In genomic region chr11:122709042-122709760, GRCh38 we compare ENCODE assay signal across 10 cellular contexts. TPM values are rescaled to one million over a fixed set of nuclear protein-coding genes. Genes with fewer than 3 reads are reported as not detected.
A peak's percentile ranks its signal among the peaks of the same experiment; 100 is the strongest.
DNase-seq lines count a peak whose midpoint lies in the region; TF ChIP-seq lines count a peak whose summit lies in the region.
"Had no signal": no experiment of that assay in that cellular context is flagged by ENCODE, and none has a peak within 500 bp of the region (broad histone marks: within the 10 kb centered on the region; RNA-seq: fewer than 3 reads in every experiment).

No MANE protein-coding gene starts in this region.

- H3K4ac ChIP-seq in mesenchymal stem cell (ENCODE audit: low read depth in 1 of 2, low read length in 2 of 2): peak overlapping the region in 1 of 2 experiments; percentile 43

- BruUV-seq in mammary epithelial cell (replicated peaks; lab: Mats Ljungman, UMichigan): TSS peak; percentile 26

- no peaks in the 10 kb centered on the region for H4K20me1 ChIP-seq in mammary epithelial cell (ENCODE audit: insufficient read depth, low read length)

- H4K8ac ChIP-seq in mesenchymal stem cell (ENCODE audit: low read length): no peak overlapping the region

- no peak overlapping the region for H2AK5ac ChIP-seq in mesenchymal stem cell (ENCODE audit: low read length, severe bottlenecking)

- CTCF ChIA-PET in mammary epithelial cell (lab: Charles Lee; ENCODE audit: low non-redundant PET): interaction anchor here (0.7 kb wide), 1 partner anchor 18 kb away, joined by 3 read pairs; no protein-coding TSS in a partner anchor

- peaks cover 78% of the 10 kb centered on the region for H3K79me2 ChIP-seq in mammary epithelial cell (ENCODE audit: insufficient read depth, low read length)

- H3K9me3 ChIP-seq in KOPT-K1 (ENCODE audit: insufficient read depth, low read length, poor library complexity, severe bottlenecking): no peaks in the 10 kb centered on the region
- H3K9me3 ChIP-seq in mammary epithelial cell (replicated peaks; ENCODE audit: insufficient read depth, low read length): no peaks in the 10 kb centered on the region
- H3K9me3 ChIP-seq in mesenchymal stem cell (ENCODE audit: control insufficient read depth, low read length): no peaks in the 10 kb centered on the region
- H3K9me3 ChIP-seq: gastroesophageal sphincter, suprapubic skin had no signal

- H2AFZ ChIP-seq in mammary epithelial cell (ENCODE audit: low read depth, low read length) (no peak overlapping the region), mesenchymal stem cell (ENCODE audit: low read depth, low read length) (no peak overlapping the region)

- H2BK12ac ChIP-seq in mesenchymal stem cell (ENCODE audit: low read length in 2 of 2): no peak overlapping the region

- H3K4me1 ChIP-seq in mammary epithelial cell (ENCODE audit: insufficient read depth, low read length) (peaks cover 64% of the 10 kb centered on the region), mesenchymal stem cell (ENCODE audit: control insufficient read depth, insufficient read depth, low read depth, low read length) (peaks cover 18% of the 10 kb centered on the region)
- H3K4me1 ChIP-seq: gastroesophageal sphincter, suprapubic skin had no signal

- H2BK5ac ChIP-seq in mesenchymal stem cell (ENCODE audit: low read depth, low read length, poor library complexity, severe bottlenecking): peak overlapping the region; percentile 75

- no peak overlapping the region for H2BK120ac ChIP-seq in mesenchymal stem cell (ENCODE audit: low read depth, low read length)

- in situ Hi-C loops in mammary epithelial cell (cut with MboI; ENCODE audit: low sequenced_read_pairs in 2 of 2): no loop called here

- H3K9ac ChIP-seq in mammary epithelial cell (ENCODE audit: insufficient read depth, low read length) (peak overlapping the region; percentile 54), mesenchymal stem cell (ENCODE audit: low read length) (peak overlapping the region; percentile 75)

- peak overlapping the region; percentile 73 for H3K27ac ChIP-seq in KOPT-K1 (ENCODE audit: low read depth, low read length, poor library complexity, severe bottlenecking)
- H3K27ac ChIP-seq in mammary epithelial cell (ENCODE audit: insufficient read depth, low read depth, low read length): peak overlapping the region; percentile 82
- peak overlapping the region; percentile 80 for H3K27ac ChIP-seq in mesenchymal stem cell (ENCODE audit: low read length, poor library complexity, severe bottlenecking)
- H3K27ac ChIP-seq: gastroesophageal sphincter, suprapubic skin had no signal

- H3K4me2 ChIP-seq in mammary epithelial cell (ENCODE audit: insufficient read depth, low read depth, low read length) (peak overlapping the region; percentile 15), mesenchymal stem cell (ENCODE audit: low read length, poor library complexity, severe bottlenecking) (no peak overlapping the region)

- dilution Hi-C loops in mammary epithelial cell (cut with HindIII; ENCODE audit: low sequenced_read_pairs): loop anchor here (10.0 kb wide), 1 partner anchor 64 kb away; no protein-coding TSS in a partner anchor

- 58% methylated on average over 7 of the region's 7 CpGs for WGBS in mammary epithelial cell (ENCODE audit: low coverage, missing lambda C conversion rate)
- 80% methylated on average over 6 of the region's 7 CpGs for WGBS in mesenchymal stem cell

- no peak overlapping the region for H3K23ac ChIP-seq in mesenchymal stem cell (ENCODE audit: low read length in 2 of 2)

- peaks cover 15% of the 10 kb centered on the region for H3K36me3 ChIP-seq in KOPT-K1 (ENCODE audit: insufficient read depth, low read length)
- H3K36me3 ChIP-seq in mammary epithelial cell (ENCODE audit: insufficient read depth, low read length): no peaks in the 10 kb centered on the region
- peaks cover 0 to 9% of the 10 kb centered on the region in 2 experiments for H3K36me3 ChIP-seq in mesenchymal stem cell (ENCODE audit: control insufficient read depth in 1 of 2, insufficient read depth in 2 of 2, low read depth in 1 of 2, low read length in 2 of 2)
- H3K36me3 ChIP-seq: gastroesophageal sphincter, suprapubic skin had no signal

- H2BK15ac ChIP-seq in mesenchymal stem cell (ENCODE audit: low read depth, poor library complexity, severe bottlenecking): no peak overlapping the region

- H3K27me3 ChIP-seq in mammary epithelial cell (ENCODE audit: insufficient read depth, low read length) (no peaks in the 10 kb centered on the region), mesenchymal stem cell (ENCODE audit: control insufficient read depth in 1 of 2, insufficient read depth in 1 of 2, low read length in 2 of 2) (no peaks in the 10 kb centered on the region)
- H3K27me3 ChIP-seq: gastroesophageal sphincter, suprapubic skin had no signal

- H3K14ac ChIP-seq in mesenchymal stem cell (ENCODE audit: low read length in 2 of 2): no peak overlapping the region

- DNase-seq in Ammon's horn (ENCODE audit: low spot score) (peak; percentile 49), mammary epithelial cell (peak; percentile 81), mesenchymal stem cell (peak; percentile 62), pons (ENCODE audit: low spot score) (no peak), Kasumi-1 (lab: John Stamatoyannopoulos, UW) (no peak), putamen (ENCODE audit: low spot score) (no peak)
- DNase-seq in stimulated activated CD4-positive, alpha-beta T cell treated with anti-CD3 and anti-CD28 coated beads, Interleukin-2, amount 100 ng/mL, for 48 hours: no peak

- TF ChIP-seq CTCF in mammary epithelial cell (conservative IDR thresholded peaks at IDR 0.05 in 1 of 2, IDR thresholded peaks at IDR 0.05 in 1 of 2; ENCODE audit: extremely low read depth in 1 of 2, insufficient read depth in 1 of 2, low read depth in 1 of 2, low read length in 2 of 2): no peak

- no peak overlapping the region for H4K91ac ChIP-seq in mesenchymal stem cell (ENCODE audit: low read length)

- intact Hi-C loops in mammary epithelial cell (cut with micrococcal nuclease): loop anchor here (1.0 to 2.0 kb wide), 2 partner anchors 10 to 76 kb away; no protein-coding TSS in a partner anchor

- H3K4me3 ChIP-seq in mammary epithelial cell (replicated peaks in 1 of 3; ENCODE audit: insufficient read depth in 1 of 3, low read depth in 2 of 3, low read length in 3 of 3) (no peak overlapping the region), mesenchymal stem cell (ENCODE audit: insufficient read depth in 1 of 2, low read depth in 1 of 2, low read length in 2 of 2) (no peak overlapping the region)
- H3K4me3 ChIP-seq: gastroesophageal sphincter, suprapubic skin had no signal

- peak overlapping the region; percentile 18 to 75 for H3K18ac ChIP-seq in mesenchymal stem cell (ENCODE audit: low read depth in 1 of 2, low read length in 2 of 2)

- peaks cover 14% of the 10 kb centered on the region for H3K79me1 ChIP-seq in mesenchymal stem cell (replicated peaks; ENCODE audit: low read length, poor library complexity, severe bottlenecking)

RNA-seq across cellular contexts. Expression of gene UBASH3B, which starts 53.7 kb away (rescaled TPM):
- total RNA-seq in mammary epithelial cell: 10 to 100 TPM; 50.7 to 70.3 TPM
- 56.0 TPM for polyA plus RNA-seq in mammary epithelial cell
- polyA minus RNA-seq in mammary epithelial cell: 39.2 TPM
- polyA plus RNA-seq in mesenchymal stem cell (2013, experiment 1 of 2): 23.3 TPM
- polyA plus RNA-seq in mesenchymal stem cell (2013, experiment 2 of 2): 25.0 TPM

Comparison
In these comparisons a context has a peak if more than half of its experiments do, and no peak if none do; other contexts are left out.
1. DNase-seq: peak in Ammon's horn (single experiment), mammary epithelial cell (single experiment) and mesenchymal stem cell (single experiment); none in pons (single experiment), stimulated activated CD4-positive, alpha-beta T cell treated with anti-CD3 and anti-CD28 coated beads, Interleukin-2, amount 100 ng/mL, for 48 hours (0 of 2), Kasumi-1 (0 of 2) and putamen (single experiment).
2. Peak in every context shown above with its lines, with median percentiles within 50 percentile points of each other: H3K27ac ChIP-seq.